ENCODE assay signal across 7 cellular contexts in the genomic region with DNA sequence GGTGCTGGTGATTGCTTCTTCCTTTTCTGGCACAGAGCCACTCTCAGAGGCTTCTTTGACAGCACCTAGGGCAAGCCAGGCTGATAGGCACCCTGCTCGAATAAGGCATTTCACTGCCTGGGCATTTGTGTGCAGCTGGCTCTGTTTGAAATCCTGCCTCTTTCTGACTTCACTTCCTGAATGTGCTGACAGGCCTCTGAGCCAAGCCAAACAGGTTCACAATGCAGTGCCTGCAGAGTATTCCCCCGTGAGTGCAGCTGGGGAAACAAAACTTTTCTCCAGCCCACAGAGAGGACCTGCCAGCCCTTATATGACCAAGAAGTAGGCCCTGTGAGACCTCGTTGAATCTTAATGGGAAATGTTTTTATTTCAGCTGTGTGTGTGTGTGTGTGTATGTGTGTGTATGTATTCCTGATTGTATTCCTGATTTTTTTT. TPM values are rescaled to one million over a fixed set of nuclear protein-coding genes. Genes with fewer than 3 reads are reported as not detected.
DNase-seq lines count a peak whose midpoint lies in the region; ATAC-seq and TF ChIP-seq lines count a peak whose summit lies in the region.

No MANE protein-coding gene starts in this region.

- H3K27me3 Mint-ChIP-seq in endothelial cell (ENCODE audit: unreplicated experiment) = no peaks in the 10 kb centered on the region
- peaks cover 0 to 4% (median 0%) of the 10 kb centered on the region in 5 donors for H3K27me3 Mint-ChIP-seq in naive thymus-derived CD8-positive, alpha-beta T cell

- no peaks in the 10 kb centered on the region for H3K36me3 Mint-ChIP-seq in endothelial cell (ENCODE audit: low read depth, unreplicated experiment)
- H3K36me3 Mint-ChIP-seq in naive thymus-derived CD8-positive, alpha-beta T cell = no peaks in the 10 kb centered on the region

- H3K4me3 Mint-ChIP-seq in endothelial cell (ENCODE audit: unreplicated experiment) = no peak overlapping the region
- H3K4me3 Mint-ChIP-seq in naive thymus-derived CD8-positive, alpha-beta T cell = peak overlapping the region in 1 of 10 donors; percentile 43

- no peaks in the 10 kb centered on the region for H3K9me3 Mint-ChIP-seq in endothelial cell (ENCODE audit: unreplicated experiment)
- H3K9me3 Mint-ChIP-seq in naive thymus-derived CD8-positive, alpha-beta T cell = no peaks in the 10 kb centered on the region

- POLR2A ChIA-PET in naive thymus-derived CD8-positive, alpha-beta T cell (lab: Charles Lee) = interaction anchor here (0.5 to 2.0 kb wide), 2 partner anchors 9 to 921 kb away, joined by 3 to 14 read pairs; a partner anchor contains a TSS

- peak; percentile 91 for DNase-seq in NCI-H510A treated with DMSO at 0.1 percent for 48 hours (lab: John Stamatoyannopoulos, UW)
- DNase-seq in endothelial cell (ENCODE audit: low spot score) = peak; percentile 20
- DNase-seq in naive thymus-derived CD8-positive, alpha-beta T cell = peak in 3 of 10 donors; percentile 22 to 60 (median 30)
- DNase-seq in KG1 (lab: John Stamatoyannopoulos, UW) = no peak
- DNase-seq in iPS-NIHi7 (ENCODE audit: extremely low spot score) = no peak

- no peak for TF ChIP-seq CTCF in endothelial cell (IDR thresholded peaks at IDR 0.05; ENCODE audit: unreplicated experiment)

- peak; percentile 92 for ATAC-seq in GM18909 (IDR thresholded peaks at IDR 0.05; ENCODE audit: poor library complexity, unreplicated experiment)
- peak; percentile 72 for ATAC-seq in HG03025 (IDR thresholded peaks at IDR 0.05; ENCODE audit: low FRiP score, unreplicated experiment)
- ATAC-seq in naive thymus-derived CD8-positive, alpha-beta T cell = peak; percentile 50 to 79

- H3K27ac Mint-ChIP-seq in endothelial cell (ENCODE audit: unreplicated experiment) = no peak overlapping the region
- H3K27ac Mint-ChIP-seq in naive thymus-derived CD8-positive, alpha-beta T cell = peak overlapping the region in 9 of 10 donors; percentile 7 to 93 (median 56)

- H3K4me1 Mint-ChIP-seq in endothelial cell (ENCODE audit: unreplicated experiment) = peaks cover 13% of the 10 kb centered on the region
- H3K4me1 Mint-ChIP-seq in naive thymus-derived CD8-positive, alpha-beta T cell = peaks cover 6 to 14% (median 13%) of the 10 kb centered on the region in 4 donors

RNA-seq across cellular contexts. Expression of a gene that starts 10.4 kb away (rescaled TPM):
- 56.3 TPM for total RNA-seq in endothelial cell (ENCODE audit: unreplicated experiment)
- 10 to 100 TPM; 38.2 to 40.0 TPM for total RNA-seq in naive thymus-derived CD8-positive, alpha-beta T cell
- polyA plus RNA-seq in naive thymus-derived CD8-positive, alpha-beta T cell = 10 to 100 TPM; 30.7 to 59.4 (median 32.0) TPM

Comparison
In these comparisons a context has a peak if more than half of its experiments do, and no peak if none do; other contexts are left out.
1. DNase-seq: peak in NCI-H510A treated with DMSO at 0.1 percent for 48 hours (single experiment) and endothelial cell (single experiment); none in KG1 (single experiment) and iPS-NIHi7 (single experiment).
2. Peak in every context shown above with its lines, with median percentiles within 50 percentile points of each other: ATAC-seq.